8 cellular contexts compared by ENCODE assay signal in the genomic region with DNA sequence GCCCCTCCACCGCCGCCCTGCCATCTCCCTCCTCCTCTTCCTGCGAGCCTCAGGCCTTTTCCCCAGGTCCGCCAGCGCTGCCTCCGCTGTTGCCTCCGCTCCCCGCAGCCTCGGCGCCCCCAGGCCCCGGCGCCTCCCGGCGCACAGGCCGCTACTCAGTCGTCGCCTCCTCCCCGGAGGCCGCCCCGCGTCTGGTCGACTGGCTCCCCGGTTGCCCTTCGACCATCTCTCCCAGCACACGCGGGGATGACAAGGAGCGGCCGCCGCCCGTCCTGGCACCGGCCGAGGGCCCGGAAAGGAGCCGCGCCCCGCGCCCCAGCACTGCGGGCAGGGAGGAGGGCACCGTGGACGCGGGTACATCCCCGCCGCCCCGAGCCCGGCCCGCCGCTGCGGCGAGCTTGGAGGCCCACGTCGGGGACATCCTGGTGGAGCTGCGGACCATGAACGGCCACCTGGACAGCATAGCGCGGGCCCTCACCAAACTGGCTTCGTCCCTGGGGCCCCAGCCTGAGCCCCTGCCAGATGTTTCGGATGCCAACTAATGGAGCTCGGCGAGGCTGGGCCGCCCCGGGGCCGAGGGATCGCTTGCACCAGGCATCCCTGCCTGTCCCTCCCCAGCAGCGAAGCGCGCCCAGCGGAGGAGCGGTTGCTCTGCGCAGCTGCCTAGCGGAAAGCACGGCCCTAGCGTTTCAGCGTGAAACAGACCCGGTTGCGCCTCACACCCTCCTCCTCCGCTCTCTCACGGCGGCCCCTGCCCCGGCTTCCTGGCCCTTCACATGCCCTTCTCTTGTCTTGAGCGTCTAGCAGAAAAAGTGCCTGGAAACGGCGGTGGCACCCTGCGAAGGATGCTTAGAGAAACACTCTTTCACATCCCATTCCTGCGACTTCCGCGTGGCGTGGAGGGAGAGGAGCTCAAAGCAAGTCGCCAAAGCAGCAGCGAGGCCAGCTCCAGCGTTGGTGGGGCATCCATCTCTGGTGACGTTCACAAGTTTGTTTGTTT.
A peak's percentile ranks its signal among the peaks of the same experiment; 100 is the strongest.
DNase-seq lines count a peak whose midpoint lies in the region; ATAC-seq and TF ChIP-seq lines count a peak whose summit lies in the region.

No MANE protein-coding gene starts in this region.

- peaks cover 26% of the 10 kb centered on the region for H3K27me3 ChIP-seq in BE2C

- no peak overlapping the region for H3K4me3 ChIP-seq in mucosa of descending colon
- no peak overlapping the region for H3K4me3 ChIP-seq in BE2C (ENCODE audit: low read depth, low read length)

- DNase-seq in AG08396 (ENCODE audit: low spot score) (peak; percentile 65), dermis blood vessel endothelial cell (peak; percentile 58), mucosa of descending colon (peak in 2 of 3 donors; percentile 17 to 45), BE2C (no peak)
- DNase-seq in stimulated activated naive CD4-positive, alpha-beta T cell (lab: John Stamatoyannopoulos, UW) = peak; percentile 5 to 48 (median 12)

- ATAC-seq in activated CD4-positive, CD25-positive, alpha-beta regulatory T cell treated with anti-CD3 and anti-CD28 coated beads, Interleukin-2, amount 50 U/mL, for 24 hours = peak; percentile 61 to 73
- ATAC-seq in mucosa of descending colon = peak; percentile 60
- ATAC-seq in HG03097 (IDR thresholded peaks at IDR 0.05; ENCODE audit: low FRiP score, unreplicated experiment) = no peak
- no peak for ATAC-seq in GM18520 (IDR thresholded peaks at IDR 0.05; ENCODE audit: unreplicated experiment)

- H3K36me3 ChIP-seq in mucosa of descending colon (ENCODE audit: low read depth) = no peaks in the 10 kb centered on the region
- H3K36me3 ChIP-seq in BE2C = no peaks in the 10 kb centered on the region

- intact Hi-C loops in mucosa of descending colon (cut with DNase I, micrococcal nuclease) = no loop called here

- no peak for TF ChIP-seq CTCF in mucosa of descending colon (IDR thresholded peaks at IDR 0.05)
- no peak for TF ChIP-seq CTCF in BE2C (IDR thresholded peaks at IDR 0.05; ENCODE audit: low read depth, low read length)

- H3K4me1 ChIP-seq in mucosa of descending colon (ENCODE audit: low read depth) (peaks cover 3% of the 10 kb centered on the region), BE2C (no peaks in the 10 kb centered on the region)

- no peaks in the 10 kb centered on the region for H3K9me3 ChIP-seq in mucosa of descending colon
- no peaks in the 10 kb centered on the region for H3K9me3 ChIP-seq in BE2C

Comparison
In these comparisons a context has a peak if more than half of its experiments do, and no peak if none do; other contexts are left out.
1. ATAC-seq: peak in activated CD4-positive, CD25-positive, alpha-beta regulatory T cell treated with anti-CD3 and anti-CD28 coated beads, Interleukin-2, amount 50 U/mL, for 24 hours (2 of 2) and mucosa of descending colon (single experiment); none in HG03097 (single experiment) and GM18520 (single experiment).